In genomic region chr5:60826653-60827052, GRCh38 we compare ENCODE assay signal across 15 cellular contexts. TPM values are rescaled to one million over a fixed set of nuclear protein-coding genes. Genes with fewer than 3 reads are reported as not detected.
DNase-seq lines count a peak whose midpoint lies in the region; ATAC-seq, FAIRE-seq and TF ChIP-seq lines count a peak whose summit lies in the region.
"Had no signal": no experiment of that assay in that cellular context is flagged by ENCODE, and none has a peak within 500 bp of the region (broad histone marks: within the 10 kb centered on the region; RNA-seq: fewer than 3 reads in every experiment).

No MANE protein-coding gene starts in this region.

- H3K4me1 ChIP-seq in testis (no peaks in the 10 kb centered on the region), vagina (no peaks in the 10 kb centered on the region)

- TF ChIP-seq POLR2A in testis (IDR thresholded peaks at IDR 0.05) = no peak
- no peak for TF ChIP-seq POLR2A in vagina (IDR thresholded peaks at IDR 0.05)

- DNase-seq in GM13977 (ENCODE audit: low spot score) (peak; percentile 61), testis (no peak), coronary artery (ENCODE audit: low spot score) (no peak), vagina (ENCODE audit: extremely low spot score in 2 of 2) (no peak), RCC 7860 (ENCODE audit: low spot score) (no peak)
- DNase-seq: activated CD4-positive, alpha-beta T cell treated with anti-CD3 and anti-CD28 coated beads, Interleukin-2, amount 50 U/mL, for 1 hour; activated naive CD4-positive, alpha-beta T cell; cerebellar nuclear complex; naive thymus-derived CD8-positive, alpha-beta T cell; NCI-H526 treated with DMSO at 0.1 percent for 48 hours had no signal

- FAIRE-seq in RCC 7860 (lab: Jason Lieb, UNC) = no peak
- FAIRE-seq: islet of Langerhans had no signal

- H3K4me3 ChIP-seq in testis (no peak overlapping the region), coronary artery (no peak overlapping the region), vagina (no peak overlapping the region)

- in situ Hi-C loops in GM13977 (cut with MboI; ENCODE audit: low pct_unique_long_range_greater_than_20kb, low sequenced_read_pairs, unreplicated experiment) = loop anchor here (25.0 kb wide), 1 partner anchor 139 kb away; no protein-coding TSS in a partner anchor

- H3K9me3 ChIP-seq in testis (no peaks in the 10 kb centered on the region), vagina (no peaks in the 10 kb centered on the region)

- ATAC-seq in GM19438 (IDR thresholded peaks at IDR 0.05; ENCODE audit: low read depth, unreplicated experiment) (peak; percentile 84), HG02763 (IDR thresholded peaks at IDR 0.05; ENCODE audit: unreplicated experiment) (peak; percentile 79), HG03439 (IDR thresholded peaks at IDR 0.05; ENCODE audit: unreplicated experiment) (peak; percentile 69)
- ATAC-seq: HCT116; naive thymus-derived CD8-positive, alpha-beta T cell had no signal

- H3K27me3 ChIP-seq in testis (no peaks in the 10 kb centered on the region), vagina (no peaks in the 10 kb centered on the region)

- TF ChIP-seq CTCF in GM13977 (IDR thresholded peaks at IDR 0.05; ENCODE audit: extremely low read depth, insufficient read depth, missing control alignments) (no peak), testis (IDR thresholded peaks at IDR 0.05) (no peak), coronary artery (IDR thresholded peaks at IDR 0.05) (no peak), vagina (IDR thresholded peaks at IDR 0.05) (no peak)

- intact Hi-C loops in testis (cut with DNase I; ENCODE audit: low total_unique reads) (no loop called here), vagina (cut with DNase I) (no loop called here)

- H3K36me3 ChIP-seq in testis (ENCODE audit: low read depth, missing control alignments) (no peaks in the 10 kb centered on the region), vagina (no peaks in the 10 kb centered on the region)

- H3K27ac ChIP-seq in testis = no peak overlapping the region
- no peak overlapping the region for H3K27ac ChIP-seq in coronary artery
- H3K27ac ChIP-seq in vagina = no peak overlapping the region

RNA-seq across cellular contexts. Expression of gene ELOVL7, which starts 17.4 kb away (rescaled TPM):
- total RNA-seq in testis (1 to 10 TPM; 2.4 to 5.1 TPM), vagina (3.9 TPM)
- polyA plus RNA-seq in testis (ENCODE audit: insufficient read depth, low read depth, low replicate concordance) = 1.8 TPM
- total RNA-seq: naive thymus-derived CD8-positive, alpha-beta T cell had no signal
